26 cellular contexts compared by ENCODE assay signal in genomic region chr1:43949663-43950062, GRCh38. TPM values are rescaled to one million over a fixed set of nuclear protein-coding genes. Genes with fewer than 3 reads are reported as not detected.
DNase-seq lines count a peak whose midpoint lies in the region; ATAC-seq lines count a peak whose summit lies in the region.
"Had no signal": no experiment of that assay in that cellular context is flagged by ENCODE, and none has a peak within 500 bp of the region (broad histone marks: within the 10 kb centered on the region; RNA-seq: fewer than 3 reads in every experiment).

No MANE protein-coding gene starts in this region.

- no peak overlapping the region for H3K27ac Mint-ChIP-seq in activated T-helper 1 cell treated with anti-CD3 and anti-CD28 coated beads, Interleukin-12 subunit alpha, Interleukin-12 subunit beta, Interleukin-2, Interleukin-4 antibody, amounts not matched to agents 30 ng/mL and 10 ng/mL and 1 ng/mL, durations not matched to agents 14 hours and 24 hours and 36 hours
- H3K27ac Mint-ChIP-seq in immature natural killer cell = no peak overlapping the region
- H3K27ac Mint-ChIP-seq: activated CD4-positive, alpha-beta T cell treated with anti-CD3 and anti-CD28 coated beads, Interleukin-2, amount 10 ng/mL, durations not matched to agents 24 days and 14 days; activated naive CD4-positive, alpha-beta T cell treated with anti-CD3 and anti-CD28 coated beads, Interleukin-2, amount 10 ng/mL, durations not matched to agents 7 days and 5 days; activated T-cell treated with anti-CD3 and anti-CD28 coated beads, Interleukin-2, amount 50 U/mL, for 72 hours; HFFc6; stimulated activated naive CD8-positive, alpha-beta T cell treated with anti-CD3 and anti-CD28 coated beads, Interleukin-15, Interleukin-2, amounts not matched to agents 100 ng/mL and 50 ng/mL, for 24 hours had no signal

- H3K27ac ChIP-seq in skeletal muscle tissue (ENCODE audit: low read depth, low read length) = peak overlapping the region; percentile 100
- H3K27ac ChIP-seq: cardiac muscle cell, KMS-11, tibial artery, VCaP had no signal

- H3K9ac ChIP-seq in skeletal muscle tissue (ENCODE audit: low read depth in 1 of 3, low read length in 3 of 3) = peak overlapping the region in 1 of 3 donors; percentile 100
- H3K9ac ChIP-seq: KMS-11 had no signal

- H3K27me3 ChIP-seq in skeletal muscle tissue (ENCODE audit: control insufficient read depth in 3 of 3, insufficient read depth in 3 of 3, low read length in 3 of 3) = no peaks in the 10 kb centered on the region
- H3K27me3 ChIP-seq: cardiac muscle cell, tibial artery had no signal

- DNase-seq in NCI-H524 (lab: John Stamatoyannopoulos, UW) (peak; percentile 7 to 70), NCI-H524 treated with DMSO at 0.1 percent for 48 hours (lab: John Stamatoyannopoulos, UW) (no peak), immature natural killer cell (no peak), SIG-M5 treated with dmso at 0.1 percent for 504 hours (lab: John Stamatoyannopoulos, UW; ENCODE audit: unreplicated experiment) (no peak), RKO (ENCODE audit: low spot score) (no peak)
- DNase-seq in activated T-helper 1 cell treated with anti-CD3 and anti-CD28 coated beads, Interleukin-12 subunit alpha, Interleukin-12 subunit beta, Interleukin-2, Interleukin-4 antibody, amounts not matched to agents 30 ng/mL and 10 ng/mL and 1 ng/mL, durations not matched to agents 14 hours and 24 hours and 36 hours (ENCODE audit: low spot score) = no peak
- DNase-seq: 8988T; activated CD4-positive, alpha-beta T cell treated with anti-CD3 and anti-CD28 coated beads, Interleukin-2, amount 10 ng/mL, durations not matched to agents 24 days and 14 days; activated naive CD4-positive, alpha-beta T cell treated with anti-CD3 and anti-CD28 coated beads, Interleukin-2, amount 10 ng/mL, durations not matched to agents 7 days and 5 days; activated T-cell treated with anti-CD3 and anti-CD28 coated beads, Interleukin-2, amount 50 U/mL, for 72 hours; CD4-positive, CD25-positive, alpha-beta regulatory T cell; dermis blood vessel endothelial cell; glutamatergic neuron; HFFc6; left colon; mesenchymal stem cell; NCI-H1417 treated with DMSO at 0.1 percent for 48 hours; NCI-H526; tibial artery had no signal

- H3K4me1 Mint-ChIP-seq in activated T-helper 1 cell treated with anti-CD3 and anti-CD28 coated beads, Interleukin-12 subunit alpha, Interleukin-12 subunit beta, Interleukin-2, Interleukin-4 antibody, amounts not matched to agents 30 ng/mL and 10 ng/mL and 1 ng/mL, durations not matched to agents 14 hours and 24 hours and 36 hours (ENCODE audit: low read depth) = peaks cover 42% of the 10 kb centered on the region
- H3K4me1 Mint-ChIP-seq in immature natural killer cell = peaks cover 33 to 36% of the 10 kb centered on the region in 2 donors

- H3K4me3 Mint-ChIP-seq in activated T-helper 1 cell treated with anti-CD3 and anti-CD28 coated beads, Interleukin-12 subunit alpha, Interleukin-12 subunit beta, Interleukin-2, Interleukin-4 antibody, amounts not matched to agents 30 ng/mL and 10 ng/mL and 1 ng/mL, durations not matched to agents 14 hours and 24 hours and 36 hours = peak overlapping the region; percentile 31
- peak overlapping the region in 3 of 5 donors; percentile 7 to 57 (median 33) for H3K4me3 Mint-ChIP-seq in immature natural killer cell
- H3K4me3 Mint-ChIP-seq: activated CD4-positive, alpha-beta T cell treated with anti-CD3 and anti-CD28 coated beads, Interleukin-2, amount 10 ng/mL, durations not matched to agents 24 days and 14 days; activated naive CD4-positive, alpha-beta T cell treated with anti-CD3 and anti-CD28 coated beads, Interleukin-2, amount 10 ng/mL, durations not matched to agents 7 days and 5 days; HFFc6; stimulated activated naive CD8-positive, alpha-beta T cell treated with anti-CD3 and anti-CD28 coated beads, Interleukin-15, Interleukin-2, amounts not matched to agents 100 ng/mL and 50 ng/mL, for 24 hours had no signal

- peaks cover 72 to 80% (median 72%) of the 10 kb centered on the region in 3 donors for H3K4me1 ChIP-seq in skeletal muscle tissue (ENCODE audit: control insufficient read depth in 3 of 3, insufficient read depth in 3 of 3, low read length in 3 of 3)

- H3K9me3 Mint-ChIP-seq in activated T-helper 1 cell treated with anti-CD3 and anti-CD28 coated beads, Interleukin-12 subunit alpha, Interleukin-12 subunit beta, Interleukin-2, Interleukin-4 antibody, amounts not matched to agents 30 ng/mL and 10 ng/mL and 1 ng/mL, durations not matched to agents 14 hours and 24 hours and 36 hours = no peaks in the 10 kb centered on the region
- no peaks in the 10 kb centered on the region for H3K9me3 Mint-ChIP-seq in immature natural killer cell
- H3K9me3 Mint-ChIP-seq: activated CD4-positive, alpha-beta T cell treated with anti-CD3 and anti-CD28 coated beads, Interleukin-2, amount 10 ng/mL, durations not matched to agents 24 days and 14 days; activated naive CD4-positive, alpha-beta T cell treated with anti-CD3 and anti-CD28 coated beads, Interleukin-2, amount 10 ng/mL, durations not matched to agents 7 days and 5 days; activated T-cell treated with anti-CD3 and anti-CD28 coated beads, Interleukin-2, amount 50 U/mL, for 72 hours; CD4-positive, CD25-positive, alpha-beta regulatory T cell; HFFc6; stimulated activated naive CD8-positive, alpha-beta T cell treated with anti-CD3 and anti-CD28 coated beads, Interleukin-15, Interleukin-2, amounts not matched to agents 100 ng/mL and 50 ng/mL, for 24 hours had no signal

- H3K36me3 Mint-ChIP-seq in activated T-helper 1 cell treated with anti-CD3 and anti-CD28 coated beads, Interleukin-12 subunit alpha, Interleukin-12 subunit beta, Interleukin-2, Interleukin-4 antibody, amounts not matched to agents 30 ng/mL and 10 ng/mL and 1 ng/mL, durations not matched to agents 14 hours and 24 hours and 36 hours (ENCODE audit: low read depth) = peaks cover 11% of the 10 kb centered on the region
- peaks cover 0 to 7% (median 5%) of the 10 kb centered on the region in 3 donors for H3K36me3 Mint-ChIP-seq in immature natural killer cell

- no peaks in the 10 kb centered on the region for H3K27me3 Mint-ChIP-seq in activated T-helper 1 cell treated with anti-CD3 and anti-CD28 coated beads, Interleukin-12 subunit alpha, Interleukin-12 subunit beta, Interleukin-2, Interleukin-4 antibody, amounts not matched to agents 30 ng/mL and 10 ng/mL and 1 ng/mL, durations not matched to agents 14 hours and 24 hours and 36 hours (ENCODE audit: insufficient read depth)
- H3K27me3 Mint-ChIP-seq in immature natural killer cell (ENCODE audit: low read depth in 3 of 3) = no peaks in the 10 kb centered on the region
- H3K27me3 Mint-ChIP-seq: activated CD4-positive, alpha-beta T cell treated with anti-CD3 and anti-CD28 coated beads, Interleukin-2, amount 10 ng/mL, durations not matched to agents 24 days and 14 days; activated naive CD4-positive, alpha-beta T cell treated with anti-CD3 and anti-CD28 coated beads, Interleukin-2, amount 10 ng/mL, durations not matched to agents 7 days and 5 days; CD4-positive, CD25-positive, alpha-beta regulatory T cell; stimulated activated naive CD8-positive, alpha-beta T cell treated with anti-CD3 and anti-CD28 coated beads, Interleukin-15, Interleukin-2, amounts not matched to agents 100 ng/mL and 50 ng/mL, for 24 hours had no signal

- intact Hi-C loops in activated T-helper 1 cell treated with anti-CD3 and anti-CD28 coated beads, Interleukin-12 subunit alpha, Interleukin-12 subunit beta, Interleukin-2, Interleukin-4 antibody, amounts not matched to agents 30 ng/mL and 10 ng/mL and 1 ng/mL, durations not matched to agents 14 hours and 24 hours and 36 hours (cut with micrococcal nuclease) = no loop called here

- peaks cover 16 to 23% (median 20%) of the 10 kb centered on the region in 3 donors for H3K36me3 ChIP-seq in skeletal muscle tissue (ENCODE audit: control insufficient read depth in 3 of 3, insufficient read depth in 3 of 3, low read length in 3 of 3)
- H3K36me3 ChIP-seq: cardiac muscle cell had no signal

- H3K4me3 ChIP-seq in skeletal muscle tissue (ENCODE audit: low read length in 3 of 3) = peak overlapping the region; percentile 35 to 96 (median 60)
- H3K4me3 ChIP-seq: cardiac muscle cell, tibial artery had no signal

- no peaks in the 10 kb centered on the region for H3K9me3 ChIP-seq in skeletal muscle tissue (ENCODE audit: control insufficient read depth in 3 of 3, low read length in 3 of 3)
- H3K9me3 ChIP-seq: tibial artery had no signal

- no peak for ATAC-seq in GM21717 (IDR thresholded peaks at IDR 0.05; ENCODE audit: unreplicated experiment)
- ATAC-seq: activated T-cell treated with anti-CD3 and anti-CD28 coated beads, Interleukin-2, amount 50 U/mL, for 72 hours; left colon; SK-N-SH treated with all-trans-retinoic acid at 6 μM for 48 hours had no signal

RNA-seq across cellular contexts. Expression of gene IPO13, which starts 2.9 kb away (rescaled TPM):
- total RNA-seq in activated T-helper 1 cell treated with anti-CD3 and anti-CD28 coated beads, Interleukin-12 subunit alpha, Interleukin-12 subunit beta, Interleukin-2, Interleukin-4 antibody, amounts not matched to agents 30 ng/mL and 10 ng/mL and 1 ng/mL, durations not matched to agents 14 hours and 24 hours and 36 hours = 28.6 and 33.9 TPM in 2 replicates
- polyA plus RNA-seq in immature natural killer cell = 10 to 100 TPM in 2 of 3 donors, 1 to 10 TPM in 1; 9.8 to 18.6 (median 10.3) TPM
- 11.0 TPM for total RNA-seq in skeletal muscle tissue

RNA-seq across cellular contexts. Expression of gene ARTN, which starts 16.1 kb away (rescaled TPM):
- total RNA-seq in activated T-helper 1 cell treated with anti-CD3 and anti-CD28 coated beads, Interleukin-12 subunit alpha, Interleukin-12 subunit beta, Interleukin-2, Interleukin-4 antibody, amounts not matched to agents 30 ng/mL and 10 ng/mL and 1 ng/mL, durations not matched to agents 14 hours and 24 hours and 36 hours = 0.24 and 0.88 TPM in 2 replicates
- not detected for polyA plus RNA-seq in immature natural killer cell
- not detected for total RNA-seq in skeletal muscle tissue
- total RNA-seq: activated CD4-positive, alpha-beta T cell treated with anti-CD3 and anti-CD28 coated beads, Interleukin-2, amount 10 ng/mL, durations not matched to agents 24 days and 14 days; dermis blood vessel endothelial cell had no signal
- polyA plus RNA-seq: CD4-positive, CD25-positive, alpha-beta regulatory T cell had no signal

RNA-seq across cellular contexts. Expression of gene DPH2, which starts 20.1 kb away (rescaled TPM):
- 73.8 and 74.8 TPM in 2 replicates for total RNA-seq in activated T-helper 1 cell treated with anti-CD3 and anti-CD28 coated beads, Interleukin-12 subunit alpha, Interleukin-12 subunit beta, Interleukin-2, Interleukin-4 antibody, amounts not matched to agents 30 ng/mL and 10 ng/mL and 1 ng/mL, durations not matched to agents 14 hours and 24 hours and 36 hours
- 10 to 100 TPM; 20.0 to 29.0 (median 21.4) TPM for polyA plus RNA-seq in immature natural killer cell
- total RNA-seq in skeletal muscle tissue = 9.9 TPM

RNA-seq across cellular contexts. Expression of gene ATP6V0B, which starts 25.1 kb away (rescaled TPM):
- 187 and 195 TPM in 2 replicates for total RNA-seq in activated T-helper 1 cell treated with anti-CD3 and anti-CD28 coated beads, Interleukin-12 subunit alpha, Interleukin-12 subunit beta, Interleukin-2, Interleukin-4 antibody, amounts not matched to agents 30 ng/mL and 10 ng/mL and 1 ng/mL, durations not matched to agents 14 hours and 24 hours and 36 hours
- 100 to 1,000 TPM; 227 to 425 (median 395) TPM for polyA plus RNA-seq in immature natural killer cell
- 73.1 TPM for total RNA-seq in skeletal muscle tissue

RNA-seq across cellular contexts. Expression of gene B4GALT2, which starts 29.3 kb away (rescaled TPM):
- 51.2 and 51.3 TPM in 2 replicates for total RNA-seq in activated T-helper 1 cell treated with anti-CD3 and anti-CD28 coated beads, Interleukin-12 subunit alpha, Interleukin-12 subunit beta, Interleukin-2, Interleukin-4 antibody, amounts not matched to agents 30 ng/mL and 10 ng/mL and 1 ng/mL, durations not matched to agents 14 hours and 24 hours and 36 hours
- polyA plus RNA-seq in immature natural killer cell = 1 to 10 TPM in 1 of 3 donors, under 1 TPM in 2; 0.48 to 1.6 (median 0.59) TPM
- total RNA-seq in skeletal muscle tissue = 29.7 TPM

Comparison
In these comparisons a context has a peak if more than half of its experiments do, and no peak if none do; other contexts are left out.
1. DNase-seq: peak in NCI-H524 (2 of 2); none in NCI-H524 treated with DMSO at 0.1 percent for 48 hours (single experiment), activated T-helper 1 cell treated with anti-CD3 and anti-CD28 coated beads, Interleukin-12 subunit alpha, Interleukin-12 subunit beta, Interleukin-2, Interleukin-4 antibody, amounts not matched to agents 30 ng/mL and 10 ng/mL and 1 ng/mL, durations not matched to agents 14 hours and 24 hours and 36 hours (single experiment), immature natural killer cell (0 of 3), SIG-M5 treated with dmso at 0.1 percent for 504 hours (single experiment) and RKO (single experiment).